In genomic region chr13:23433171-23434153, GRCh38 we compare ENCODE assay signal across 8 cellular contexts. TPM values are rescaled to one million over a fixed set of nuclear protein-coding genes. Genes with fewer than 3 reads are reported as not detected.
DNase-seq lines count a peak whose midpoint lies in the region; ATAC-seq and TF ChIP-seq lines count a peak whose summit lies in the region.

TSS of gene SACS (minus strand) at chr13:23433702. CDS start at chr13:23411239, 22,463 bp downstream.

- peak within 1 kb of the TSS; percentile 50 for H3K4me3 ChIP-seq in epithelial cell of esophagus (ENCODE audit: low read length)
- H3K4me3 ChIP-seq in transverse colon, result peak within 1 kb of the TSS in 3 of 4 donors; percentile 32 to 40 (median 35)

- H3K9me3 ChIP-seq in transverse colon, result no peaks in the 10 kb centered on the region

- DNase-seq in activated CD8-positive, alpha-beta memory T cell treated with anti-CD3 and anti-CD28 coated beads for 24 hours, result no peak
- peak; percentile 70 for DNase-seq in RPMI7951 (ENCODE audit: low read depth)
- DNase-seq in epithelial cell of esophagus (ENCODE audit: low read depth), result peak; percentile 33
- DNase-seq in mesenteric fat pad (ENCODE audit: low spot score), result peak; percentile 77
- no peak for DNase-seq in transverse colon

- TF ChIP-seq CTCF in epithelial cell of esophagus (IDR thresholded peaks at IDR 0.05; ENCODE audit: insufficient read depth, low read depth, low read length, missing control alignments), result no peak
- no peak for TF ChIP-seq CTCF in transverse colon (IDR thresholded peaks at IDR 0.05)

- peak within 1 kb of the TSS in 3 of 4 donors; percentile 27 to 44 (median 32) for H3K27ac ChIP-seq in transverse colon

- intact Hi-C loops in transverse colon (cut with DNase I; ENCODE audit: low total_unique reads), result loop anchor here (10.0 kb wide), 1 partner anchor 59 kb away; no protein-coding TSS in a partner anchor

- ATAC-seq in HG02852 (IDR thresholded peaks at IDR 0.05; ENCODE audit: unreplicated experiment) (no peak), HG03460 (IDR thresholded peaks at IDR 0.05; ENCODE audit: unreplicated experiment) (no peak)

- H3K27me3 ChIP-seq in transverse colon, result peaks cover 21% of the 10 kb centered on the region

- no peaks in the 10 kb centered on the region for H3K36me3 ChIP-seq in transverse colon

- in situ Hi-C loops in transverse colon (cut with MboI; ENCODE audit: low pct_ligation_motif_present in 1 of 4, low pct_unique_long_range_greater_than_20kb in 1 of 4, low sequenced_read_pairs in 3 of 4), result no loop called here

- POLR2A ChIA-PET in activated CD8-positive, alpha-beta memory T cell treated with anti-CD3 and anti-CD28 coated beads for 36 hours (lab: Charles Lee), result no interaction called here

- 9 to 13% methylated on average over 9 to 25 of the region's 26 CpGs for WGBS in transverse colon (ENCODE audit: low coverage in 1 of 2), 2 donors

- peaks cover 0 to 5% (median 0%) of the 10 kb centered on the region in 4 donors for H3K4me1 ChIP-seq in transverse colon

- no peak for TF ChIP-seq EP300 in transverse colon (IDR thresholded peaks at IDR 0.05; ENCODE audit: low read depth)

- no peak for TF ChIP-seq POLR2A in transverse colon (IDR thresholded peaks at IDR 0.05)

- CTCF ChIA-PET in activated CD8-positive, alpha-beta memory T cell treated with anti-CD3 and anti-CD28 coated beads for 36 hours (lab: Charles Lee), result no interaction called here

RNA-seq across cellular contexts. Expression of gene SACS, which starts in this region (rescaled TPM):
- 10 to 100 TPM; 51.3 to 54.0 TPM for total RNA-seq in activated CD8-positive, alpha-beta memory T cell treated with anti-CD3 and anti-CD28 coated beads for 36 hours
- 63.0 and 64.2 TPM in 2 replicates for total RNA-seq in RPMI7951 (2014; rRNA removed; shearing (Covaris generic))
- total RNA-seq in mesenteric fat pad (10.8 TPM), transverse colon (1 to 10 TPM; 4.4 to 7.6 (median 5.5) TPM)

Comparison
In these comparisons a context has a peak if more than half of its experiments do, and no peak if none do; other contexts are left out.
1. DNase-seq: peak in RPMI7951 (single experiment), epithelial cell of esophagus (single experiment) and mesenteric fat pad (single experiment); none in activated CD8-positive, alpha-beta memory T cell treated with anti-CD3 and anti-CD28 coated beads for 24 hours (single experiment) and transverse colon (single experiment).